Comparison of ENCODE assay signal across 3 cellular contexts in genomic region chr12:49008943-49009342, GRCh38.
TF ChIP-seq lines count a peak whose summit lies in the region.

No MANE protein-coding gene starts in this region.

TF ChIP-seq in A549, 52 proteins besides CTCF, POLR2A, EP300 and RAD21:
- TF ChIP-seq EHMT2 (IDR thresholded peaks at IDR 0.05; ENCODE audit: low read depth) (no peak), ZFP36 (IDR thresholded peaks at IDR 0.05; ENCODE audit: borderline replicate concordance, partially characterized antibody) (no peak), RNF2 (IDR thresholded peaks at IDR 0.05; ENCODE audit: borderline replicate concordance, low read depth) (no peak), NR3C1 (IDR thresholded peaks at IDR 0.05) (no peak)

TF ChIP-seq in HEK293T, 16 proteins besides CTCF, POLR2A, EP300 and RAD21:
- TF ChIP-seq SUZ12 (IDR thresholded peaks at IDR 0.05) = no peak
- TF ChIP-seq FOXA1 (IDR thresholded peaks at IDR 0.05) = no peak
- TF ChIP-seq HDGF (IDR thresholded peaks at IDR 0.05; ENCODE audit: borderline replicate concordance) = no peak
- TF ChIP-seq ZNF384 (IDR thresholded peaks at IDR 0.05) = peak; percentile 92
TF ChIP-seq in HEK293T: peak in this region for 1.

TF ChIP-seq in K562, 482 proteins besides CTCF, POLR2A, EP300 and RAD21:
- TF ChIP-seq ZFP91 (CRISPR knock-in tag; IDR thresholded peaks at IDR 0.05) = peak; percentile 48; the same call in 1 of the 2 replicates
- TF ChIP-seq TCF7 (IDR thresholded peaks at IDR 0.05; ENCODE audit: borderline replicate concordance) = no peak
- TF ChIP-seq ZNF384 (IDR thresholded peaks at IDR 0.05; ENCODE audit: low read depth, low read length) = peak; percentile 85
